In genomic region chr3:31038086-31038737, GRCh38 we compare ENCODE assay signal across 27 cellular contexts.
"Had no signal": no experiment of that assay in that cellular context is flagged by ENCODE, and none has a peak within 500 bp of the region (broad histone marks: within the 10 kb centered on the region; RNA-seq: fewer than 3 reads in every experiment).

No MANE protein-coding gene starts in this region.

- H3K27ac ChIP-seq: coronary artery, esophagus muscularis mucosa, foreskin keratinocyte, gastroesophageal sphincter, heart right ventricle, left lung, neural progenitor cell, parathyroid adenoma, right atrium auricular region, sigmoid colon, thoracic aorta, tibial nerve, upper lobe of right lung, uterus had no signal

- H3K4me1 Mint-ChIP-seq: naive thymus-derived CD4-positive, alpha-beta T cell; stimulated activated effector memory CD8-positive, alpha-beta T cell treated with anti-CD3 and anti-CD28 coated beads, Interleukin-12 subunit alpha, Interleukin-12 subunit beta, amount 100 ng/mL, for 72 hours had no signal

- H3K4me3 ChIP-seq: coronary artery, esophagus muscularis mucosa, gastroesophageal sphincter, heart right ventricle, left lung, neural progenitor cell, right atrium auricular region, sigmoid colon, thoracic aorta, tibial nerve, upper lobe of right lung, uterus had no signal

- H3K4me3 Mint-ChIP-seq: naive thymus-derived CD4-positive, alpha-beta T cell; nephron; neural progenitor cell; stimulated activated effector memory CD8-positive, alpha-beta T cell treated with anti-CD3 and anti-CD28 coated beads, Interleukin-12 subunit alpha, Interleukin-12 subunit beta, amount 100 ng/mL, for 72 hours had no signal

- DNase-seq: dermis blood vessel endothelial cell; effector memory CD4-positive, alpha-beta T cell; heart right ventricle; hippocampal formation; left cardiac atrium; left lung; mesenchymal stem cell; midbrain; naive thymus-derived CD4-positive, alpha-beta T cell; sigmoid colon; stimulated activated CD4-positive, alpha-beta T cell treated with anti-CD3 and anti-CD28 coated beads, Interleukin-2, amount 100 ng/mL, for 24 hours; stimulated activated CD4-positive, alpha-beta T cell treated with anti-CD3 and anti-CD28 coated beads, Interleukin-4, amount 100 ng/mL, for 24 hours; stimulated activated naive CD4-positive, alpha-beta T cell treated with Interleukin-2 at 50 U/mL for 16 hours; upper lobe of right lung; uterus had no signal

- H2AFZ ChIP-seq: neural progenitor cell, parathyroid adenoma had no signal

- H3K36me3 Mint-ChIP-seq: neural progenitor cell; stimulated activated effector memory CD8-positive, alpha-beta T cell treated with anti-CD3 and anti-CD28 coated beads, Interleukin-12 subunit alpha, Interleukin-12 subunit beta, amount 100 ng/mL, for 72 hours had no signal

- H3K27ac Mint-ChIP-seq: naive thymus-derived CD4-positive, alpha-beta T cell; neural progenitor cell; progenitor cell of endocrine pancreas; stimulated activated effector memory CD8-positive, alpha-beta T cell treated with anti-CD3 and anti-CD28 coated beads, Interleukin-12 subunit alpha, Interleukin-12 subunit beta, amount 100 ng/mL, for 72 hours had no signal

- H3K36me3 ChIP-seq: esophagus muscularis mucosa, gastroesophageal sphincter, heart right ventricle, left lung, neural progenitor cell, right atrium auricular region, sigmoid colon, thoracic aorta, tibial nerve, upper lobe of right lung, uterus had no signal

- H3K4me2 ChIP-seq: neural progenitor cell had no signal

- H3K27me3 ChIP-seq: esophagus muscularis mucosa, foreskin keratinocyte, gastroesophageal sphincter, heart right ventricle, left lung, neural progenitor cell, right atrium auricular region, sigmoid colon, tibial nerve, upper lobe of right lung, uterus had no signal

- H3K9ac ChIP-seq: neural progenitor cell, parathyroid adenoma had no signal

- H3K4me1 ChIP-seq: heart right ventricle, left lung, neural progenitor cell, right atrium auricular region, sigmoid colon, upper lobe of right lung, uterus had no signal

- H3K27me3 Mint-ChIP-seq: progenitor cell of endocrine pancreas had no signal

- ATAC-seq: foreskin keratinocyte; gastroesophageal sphincter; heart right ventricle; left lung; naive thymus-derived CD4-positive, alpha-beta T cell; stimulated activated effector memory CD8-positive, alpha-beta T cell treated with anti-CD3 and anti-CD28 coated beads, Interleukin-12 subunit alpha, Interleukin-12 subunit beta, amount 100 ng/mL, for 72 hours; upper lobe of right lung had no signal

- H3K79me2 ChIP-seq: parathyroid adenoma had no signal
